10 cellular contexts compared by ENCODE assay signal in the genomic region with DNA sequence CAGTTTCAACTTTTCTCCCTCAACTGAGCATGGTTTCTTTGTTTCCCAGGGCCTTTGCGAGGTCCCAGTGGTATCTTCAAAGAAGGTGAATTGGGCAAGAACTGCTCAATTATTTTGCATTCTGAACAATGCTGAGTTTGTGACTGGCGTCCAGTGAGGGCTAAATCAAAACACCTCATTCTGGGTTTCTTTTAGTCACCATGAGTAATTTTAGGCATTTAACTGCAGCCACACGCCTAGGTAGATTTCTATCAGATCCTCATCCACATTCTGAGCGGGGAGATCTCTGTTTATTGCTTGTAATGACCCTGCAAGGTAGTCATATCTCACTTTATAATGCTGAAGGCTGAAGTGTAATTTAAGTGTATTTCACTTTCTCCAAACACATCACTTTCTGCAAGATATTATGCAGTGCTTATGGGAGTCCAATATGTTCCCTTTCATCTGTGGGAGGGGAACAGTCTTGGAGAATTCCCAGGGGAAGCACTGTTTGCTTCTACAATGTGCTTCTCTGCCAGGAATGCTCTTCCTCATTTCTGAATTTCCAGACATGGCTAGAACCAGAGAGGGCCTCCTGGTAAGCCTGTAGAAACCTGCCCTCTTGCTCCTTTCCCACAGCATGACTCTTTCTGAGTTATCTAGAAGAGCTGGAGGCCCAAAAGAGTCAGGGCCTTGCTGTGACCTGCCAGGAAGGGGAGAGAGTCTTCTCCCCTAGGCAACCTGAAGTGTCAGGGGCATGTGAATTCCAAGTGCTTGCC.
DNase-seq lines count a peak whose midpoint lies in the region; ATAC-seq and TF ChIP-seq lines count a peak whose summit lies in the region.
"Had no signal": no experiment of that assay in that cellular context is flagged by ENCODE, and none has a peak within 500 bp of the region (broad histone marks: within the 10 kb centered on the region; RNA-seq: fewer than 3 reads in every experiment).

No MANE protein-coding gene starts in this region.

- TF ChIP-seq POLR2A in esophagus squamous epithelium (IDR thresholded peaks at IDR 0.05) = no peak

- H3K27me3 Mint-ChIP-seq in activated CD4-positive, alpha-beta T cell treated with anti-CD3 and anti-CD28 coated beads, Interleukin-2, amount 10 ng/mL, durations not matched to agents 24 days and 14 days = no peaks in the 10 kb centered on the region

- no peak overlapping the region for H3K27ac Mint-ChIP-seq in activated CD4-positive, alpha-beta T cell treated with anti-CD3 and anti-CD28 coated beads, Interleukin-2, amount 10 ng/mL, durations not matched to agents 24 days and 14 days

- H3K4me1 ChIP-seq in esophagus squamous epithelium (peaks cover 13 to 38% (median 27%) of the 10 kb centered on the region in 3 donors), upper lobe of right lung (peaks cover 5% of the 10 kb centered on the region)

- TF ChIP-seq CTCF in esophagus squamous epithelium (IDR thresholded peaks at IDR 0.05) (no peak), upper lobe of right lung (IDR thresholded peaks at IDR 0.05) (no peak)

- H3K27me3 ChIP-seq in esophagus squamous epithelium (no peaks in the 10 kb centered on the region), upper lobe of right lung (no peaks in the 10 kb centered on the region)
- H3K27me3 ChIP-seq: sigmoid colon had no signal

- DNase-seq in HT1080 (ENCODE audit: low read depth) (peak; percentile 79), esophagus squamous epithelium (lab: John Stamatoyannopoulos, UW) (no peak), NCI-H1092 (lab: John Stamatoyannopoulos, UW) (no peak), upper lobe of right lung (no peak)
- no peak for DNase-seq in activated CD4-positive, alpha-beta T cell treated with anti-CD3 and anti-CD28 coated beads, Interleukin-2, amount 10 ng/mL, durations not matched to agents 24 days and 14 days
- DNase-seq: NCI-H146, sigmoid colon, T-helper 9 cell had no signal

- H3K4me3 ChIP-seq in esophagus squamous epithelium (no peak overlapping the region), skin epidermis (no peak overlapping the region), upper lobe of right lung (no peak overlapping the region)
- H3K4me3 ChIP-seq: sigmoid colon had no signal

- intact Hi-C loops in esophagus squamous epithelium (cut with DNase I) (no loop called here), upper lobe of right lung (cut with DNase I) (no loop called here)
- intact Hi-C loops in activated CD4-positive, alpha-beta T cell treated with anti-CD3 and anti-CD28 coated beads, Interleukin-2, amount 10 ng/mL, durations not matched to agents 24 days and 14 days (cut with micrococcal nuclease) = no loop called here

- H3K9me3 ChIP-seq in esophagus squamous epithelium = no peaks in the 10 kb centered on the region
- H3K9me3 ChIP-seq in upper lobe of right lung = no peaks in the 10 kb centered on the region
- H3K9me3 ChIP-seq: sigmoid colon had no signal

- H3K4me3 Mint-ChIP-seq in activated CD4-positive, alpha-beta T cell treated with anti-CD3 and anti-CD28 coated beads, Interleukin-2, amount 10 ng/mL, durations not matched to agents 24 days and 14 days = no peak overlapping the region

- H3K36me3 ChIP-seq in esophagus squamous epithelium (no peaks in the 10 kb centered on the region), upper lobe of right lung (peaks cover 27% of the 10 kb centered on the region)
- H3K36me3 ChIP-seq: sigmoid colon had no signal

- H3K27ac ChIP-seq in esophagus squamous epithelium (peak overlapping the region; percentile 48 to 63 (median 53)), skin epidermis (peak overlapping the region in 15 of 21 experiments; percentile 3 to 68 (median 31)), upper lobe of right lung (no peak overlapping the region)
- H3K27ac ChIP-seq: sigmoid colon had no signal

- no peaks in the 10 kb centered on the region for H3K36me3 Mint-ChIP-seq in activated CD4-positive, alpha-beta T cell treated with anti-CD3 and anti-CD28 coated beads, Interleukin-2, amount 10 ng/mL, durations not matched to agents 24 days and 14 days (ENCODE audit: low read depth)

- peaks cover 5% of the 10 kb centered on the region for H3K4me1 Mint-ChIP-seq in activated CD4-positive, alpha-beta T cell treated with anti-CD3 and anti-CD28 coated beads, Interleukin-2, amount 10 ng/mL, durations not matched to agents 24 days and 14 days

- no peaks in the 10 kb centered on the region for H3K9me3 Mint-ChIP-seq in activated CD4-positive, alpha-beta T cell treated with anti-CD3 and anti-CD28 coated beads, Interleukin-2, amount 10 ng/mL, durations not matched to agents 24 days and 14 days

- peak; percentile 49 for ATAC-seq in GM18519 (IDR thresholded peaks at IDR 0.05; ENCODE audit: low FRiP score, unreplicated experiment)
- ATAC-seq in upper lobe of right lung = no peak

- WGBS in esophagus squamous epithelium, 2 donors = 31 to 32% methylated on average over 4 of the region's 4 CpGs
